Comparison of ENCODE assay signal across 1 cellular context in the genomic region with DNA sequence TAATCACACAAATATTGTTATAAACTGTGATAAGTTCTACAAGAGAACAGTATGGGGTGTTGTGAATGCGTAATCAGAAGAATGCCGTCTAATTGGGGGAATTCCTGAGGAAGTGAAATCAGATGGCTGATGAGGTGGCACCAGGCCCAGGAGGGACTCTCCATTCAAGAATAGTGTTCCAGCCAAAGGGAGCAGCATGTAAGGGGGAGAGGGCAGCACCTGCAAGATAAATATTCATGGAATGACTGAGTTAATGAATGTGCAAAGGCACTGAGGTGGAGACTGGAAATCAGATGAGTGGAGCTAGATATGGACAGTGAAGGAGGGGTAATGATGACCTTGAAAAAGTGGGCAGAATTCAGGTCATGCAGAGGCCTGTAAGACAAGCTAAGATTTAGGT.
TF ChIP-seq lines count a peak whose summit lies in the region.

No MANE protein-coding gene starts in this region.

TF ChIP-seq in HepG2, 621 proteins besides CTCF, POLR2A, EP300 and RAD21 (continued from another document):
- TF ChIP-seq, protein P1, sequence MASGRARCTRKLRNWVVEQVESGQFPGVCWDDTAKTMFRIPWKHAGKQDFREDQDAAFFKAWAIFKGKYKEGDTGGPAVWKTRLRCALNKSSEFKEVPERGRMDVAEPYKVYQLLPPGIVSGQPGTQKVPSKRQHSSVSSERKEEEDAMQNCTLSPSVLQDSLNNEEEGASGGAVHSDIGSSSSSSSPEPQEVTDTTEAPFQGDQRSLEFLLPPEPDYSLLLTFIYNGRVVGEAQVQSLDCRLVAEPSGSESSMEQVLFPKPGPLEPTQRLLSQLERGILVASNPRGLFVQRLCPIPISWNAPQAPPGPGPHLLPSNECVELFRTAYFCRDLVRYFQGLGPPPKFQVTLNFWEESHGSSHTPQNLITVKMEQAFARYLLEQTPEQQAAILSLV (CRISPR knock-in tag; IDR thresholded peaks at IDR 0.05; ENCODE audit: borderline replicate concordance) = no peak
- no peak for TF ChIP-seq TOPORS (CRISPR knock-in tag; IDR thresholded peaks at IDR 0.05)
TF ChIP-seq in HepG2: peak in this region for 0.
